In genomic region chr16:84224554-84224953, GRCh38 we compare ENCODE assay signal across 28 cellular contexts. TPM values are rescaled to one million over a fixed set of nuclear protein-coding genes. Genes with fewer than 3 reads are reported as not detected.
DNase-seq lines count a peak whose midpoint lies in the region; ATAC-seq, FAIRE-seq and TF ChIP-seq lines count a peak whose summit lies in the region.
"Had no signal": no experiment of that assay in that cellular context is flagged by ENCODE, and none has a peak within 500 bp of the region (broad histone marks: within the 10 kb centered on the region; RNA-seq: fewer than 3 reads in every experiment).

No MANE protein-coding gene starts in this region.

- H3K9me3 ChIP-seq in A549 (no peaks in the 10 kb centered on the region), HEK293 (ENCODE audit: control insufficient read depth, insufficient read depth, low read depth, low read length) (no peaks in the 10 kb centered on the region), osteoblast (ENCODE audit: low read depth, low read length) (no peaks in the 10 kb centered on the region)
- H3K9me3 ChIP-seq: BE2C, BLaER1 had no signal

- H4K20me1 ChIP-seq in osteoblast (ENCODE audit: insufficient read depth, low read length) = no peaks in the 10 kb centered on the region
- H4K20me1 ChIP-seq: BLaER1 had no signal

- TF ChIP-seq EP300 in A549 (IDR thresholded peaks at IDR 0.05) = no peak

- no peak for TF ChIP-seq POLR2A in A549 (IDR thresholded peaks at IDR 0.05; ENCODE audit: low read length)

- H3K4me3 ChIP-seq in A549 (no peak overlapping the region), HEK293 (ENCODE audit: low read depth, low read length) (no peak overlapping the region), osteoblast (ENCODE audit: insufficient read depth, low read length) (no peak overlapping the region)
- H3K4me3 ChIP-seq: BLaER1 had no signal

- no peak for DNase-seq in A549 (ENCODE audit: low read depth in 1 of 2, low spot score in 1 of 2)
- DNase-seq in left lobe of liver (ENCODE audit: low spot score) = no peak
- peak; percentile 83 for DNase-seq in osteoblast (ENCODE audit: insufficient read length, low spot score, missing footprints)
- no peak for DNase-seq in activated CD4-positive, alpha-beta T cell treated with anti-CD3 and anti-CD28 coated beads for 48 hours
- no peak for DNase-seq in DMS53 treated with DMSO at 0.1 percent for 48 hours (lab: John Stamatoyannopoulos, UW; ENCODE audit: unreplicated experiment)
- DNase-seq: ACHN; BE2C; C1 segment of cervical spinal cord; CD4-positive, alpha-beta memory T cell; CD4-positive, CD25-positive, alpha-beta regulatory T cell; CD8-positive, alpha-beta memory T cell; COR-L47; DMS 273 treated with DMSO at 0.1 percent for 48 hours; DMS153; DMS53; DMS79 treated with DMSO at 0.1 percent for 48 hours; GF-D8 had no signal

- CTCF ChIA-PET in A549 (lab: Yijun Ruan, JAX) = interaction anchor here (2.0 kb wide), 1 partner anchor 41 kb away, joined by 9 read pairs; no protein-coding TSS in a partner anchor
- CTCF ChIA-PET in HEK293 (lab: Yijun Ruan, JAX) = interaction anchor here (1.0 to 1.2 kb wide), 2 partner anchors 9 to 281 kb away, joined by 3 read pairs; no protein-coding TSS in a partner anchor

- no peaks in the 10 kb centered on the region for H3K79me2 ChIP-seq in osteoblast (ENCODE audit: insufficient read depth, low read length)

- H3K4me2 ChIP-seq in A549 (no peak overlapping the region), osteoblast (ENCODE audit: insufficient read depth, low read length) (no peak overlapping the region)
- H3K4me2 ChIP-seq: BLaER1 had no signal

- POLR2A ChIA-PET in A549 (lab: Yijun Ruan, JAX) (no interaction called here), HEK293 (lab: Yijun Ruan, JAX) (interaction anchor here (0.6 kb wide), 1 partner anchor 23 kb away, joined by 3 read pairs; no protein-coding TSS in a partner anchor)

- WGBS in A549 (ENCODE audit: missing lambda C conversion rate) = 91% methylated on average over 3 of the region's 3 CpGs

- no peaks in the 10 kb centered on the region for H3K27me3 ChIP-seq in osteoblast (ENCODE audit: insufficient read depth, low read length)
- H3K27me3 ChIP-seq: BE2C, BLaER1 had no signal

- H2AFZ ChIP-seq in osteoblast (ENCODE audit: low read length) = no peak overlapping the region

- H3K36me3 ChIP-seq in HEK293 (ENCODE audit: control insufficient read depth in 2 of 2, insufficient read depth in 1 of 2, low read length in 2 of 2) (no peaks in the 10 kb centered on the region), osteoblast (ENCODE audit: insufficient read depth, low read length) (no peaks in the 10 kb centered on the region)
- H3K36me3 ChIP-seq: BE2C, BLaER1 had no signal

- TF ChIP-seq RAD21 in A549 (conservative IDR thresholded peaks at IDR 0.05 in 1 of 2, IDR thresholded peaks at IDR 0.05 in 1 of 2) = no peak

- TF ChIP-seq CTCF in A549 (IDR thresholded peaks at IDR 0.05) (no peak), HEK293 (tag by site-specific recombination; IDR thresholded peaks at IDR 0.05) (no peak), osteoblast (IDR thresholded peaks at IDR 0.05; ENCODE audit: extremely low read depth, low read depth, low read length) (no peak)

- H3K4me1 ChIP-seq in A549 = peaks cover 19% of the 10 kb centered on the region
- no peaks in the 10 kb centered on the region for H3K4me1 ChIP-seq in HEK293 (ENCODE audit: control insufficient read depth, insufficient read depth, low read length)
- peaks cover 11% of the 10 kb centered on the region for H3K4me1 ChIP-seq in osteoblast (ENCODE audit: insufficient read depth, low read length)

- FAIRE-seq in A549 (lab: Jason Lieb, UNC) = no peak
- FAIRE-seq: G401.6, GM12891, GM19239 had no signal

- H3K27ac ChIP-seq in A549 = no peak overlapping the region
- H3K27ac ChIP-seq in HEK293 (ENCODE audit: extremely low read depth, low read depth, low read length) = no peak overlapping the region
- no peak overlapping the region for H3K27ac ChIP-seq in osteoblast (ENCODE audit: low read depth, low read length)
- H3K27ac ChIP-seq: 22Rv1, BLaER1 had no signal

- ATAC-seq in A549 = no peak
- ATAC-seq in left lobe of liver = peak; percentile 61
- ATAC-seq in HG02981 (IDR thresholded peaks at IDR 0.05; ENCODE audit: unreplicated experiment) = no peak

TF ChIP-seq in A549, 52 proteins besides CTCF, POLR2A, EP300 and RAD21:
- TF ChIP-seq HOXA7 (CRISPR knock-in tag; IDR thresholded peaks at IDR 0.05) (no peak), ZFP36 (IDR thresholded peaks at IDR 0.05; ENCODE audit: borderline replicate concordance, partially characterized antibody) (peak; percentile 68), PBX3 (IDR thresholded peaks at IDR 0.05) (no peak), PHF8 (IDR thresholded peaks at IDR 0.05; ENCODE audit: borderline replicate concordance, low read depth) (no peak), RARB (CRISPR knock-in tag; IDR thresholded peaks at IDR 0.05) (no peak), CHD2 (IDR thresholded peaks at IDR 0.05; ENCODE audit: low read length, partially characterized antibody) (no peak), NFE2L2 (conservative IDR thresholded peaks at IDR 0.05; ENCODE audit: low read length) (no peak)
TF ChIP-seq in A549: peak in this region for 1.

TF ChIP-seq in HEK293, 187 proteins besides CTCF, POLR2A, EP300 and RAD21:
- TF ChIP-seq ZNF768 (tag by site-specific recombination; IDR thresholded peaks at IDR 0.05) (0 out of 2 replicates have a peak, but pooled peaks have one; percentile 38), ZNF677 (tag by site-specific recombination; IDR thresholded peaks at IDR 0.05) (no peak)
TF ChIP-seq in HEK293: peak in this region for 1.

RNA-seq across cellular contexts. Expression of gene KCNG4, which starts 15.3 kb away (rescaled TPM):
- polyA plus RNA-seq in A549 (2011; rRNA removed) (not detected in 2 replicates), A549 (2017; fragmentation: RNase III; extraction: RNeasy Plus Mini Kit Qiagen cat#74134 plus additional on column Dnase treatment) (not detected in 3 replicates)
- polyA plus RNA-seq in A549 (2012; cell fraction: cytosol; rRNA removed) = not detected in 2 replicates
- 0.01 TPM in 1 of 2 replicates, not detected in the other for polyA plus RNA-seq in A549 (2012; cell fraction: nucleus; rRNA removed)
- not detected in 2 replicates for polyA minus RNA-seq in A549 (2011; rRNA and poly(A)+ RNA removed)
- total RNA-seq in left lobe of liver (not detected), osteoblast (not detected in 2 replicates)
- total RNA-seq: A673; CD4-positive, alpha-beta memory T cell; CD4-positive, CD25-positive, alpha-beta regulatory T cell; CD8-positive, alpha-beta memory T cell had no signal
- polyA plus RNA-seq: AG04450; CD14-positive monocyte; CD4-positive, alpha-beta memory T cell; CD4-positive, CD25-positive, alpha-beta regulatory T cell; CD8-positive, alpha-beta memory T cell had no signal

RNA-seq across cellular contexts. Expression of gene ADAD2, which starts 33.6 kb away (rescaled TPM):
- not detected in 2 replicates for polyA plus RNA-seq in A549 (2011; rRNA removed)
- polyA plus RNA-seq in A549 (2012; cell fraction: cytosol; rRNA removed) = not detected in 2 replicates
- 0.02 TPM in 1 of 2 replicates, not detected in the other for polyA plus RNA-seq in A549 (2012; cell fraction: nucleus; rRNA removed)
- polyA plus RNA-seq in A549 (2017; fragmentation: RNase III; extraction: RNeasy Plus Mini Kit Qiagen cat#74134 plus additional on column Dnase treatment) = not detected in 3 replicates
- polyA minus RNA-seq in A549 (2011; rRNA and poly(A)+ RNA removed) = not detected in 2 replicates
- not detected for total RNA-seq in left lobe of liver
- under 0.01 TPM in 1 of 2 replicates, not detected in the other for total RNA-seq in osteoblast
- total RNA-seq: A172; A673; CD4-positive, alpha-beta memory T cell; CD4-positive, CD25-positive, alpha-beta regulatory T cell had no signal
- polyA plus RNA-seq: AG04450; CD14-positive monocyte; CD4-positive, alpha-beta memory T cell; CD8-positive, alpha-beta memory T cell had no signal

RNA-seq across cellular contexts. Expression of gene TAF1C, which starts 37.7 kb away (rescaled TPM):
- 13.2 and 17.8 TPM in 2 replicates for polyA plus RNA-seq in A549 (2011; rRNA removed)
- 27.9 and 34.7 TPM in 2 replicates for polyA plus RNA-seq in A549 (2012; cell fraction: cytosol; rRNA removed)
- 325 and 360 TPM in 2 replicates for polyA plus RNA-seq in A549 (2012; cell fraction: nucleus; rRNA removed)
- polyA plus RNA-seq in A549 (2017; fragmentation: RNase III; extraction: RNeasy Plus Mini Kit Qiagen cat#74134 plus additional on column Dnase treatment) = 32.8 to 41.2 TPM (median 38.6 TPM) in 3 replicates
- polyA minus RNA-seq in A549 (2011; rRNA and poly(A)+ RNA removed) = 24.7 and 27.5 TPM in 2 replicates
- 19.9 TPM for total RNA-seq in left lobe of liver
- 19.5 and 20.6 TPM in 2 replicates for total RNA-seq in osteoblast
